Comparison of ENCODE assay signal across 8 cellular contexts in the genomic region with DNA sequence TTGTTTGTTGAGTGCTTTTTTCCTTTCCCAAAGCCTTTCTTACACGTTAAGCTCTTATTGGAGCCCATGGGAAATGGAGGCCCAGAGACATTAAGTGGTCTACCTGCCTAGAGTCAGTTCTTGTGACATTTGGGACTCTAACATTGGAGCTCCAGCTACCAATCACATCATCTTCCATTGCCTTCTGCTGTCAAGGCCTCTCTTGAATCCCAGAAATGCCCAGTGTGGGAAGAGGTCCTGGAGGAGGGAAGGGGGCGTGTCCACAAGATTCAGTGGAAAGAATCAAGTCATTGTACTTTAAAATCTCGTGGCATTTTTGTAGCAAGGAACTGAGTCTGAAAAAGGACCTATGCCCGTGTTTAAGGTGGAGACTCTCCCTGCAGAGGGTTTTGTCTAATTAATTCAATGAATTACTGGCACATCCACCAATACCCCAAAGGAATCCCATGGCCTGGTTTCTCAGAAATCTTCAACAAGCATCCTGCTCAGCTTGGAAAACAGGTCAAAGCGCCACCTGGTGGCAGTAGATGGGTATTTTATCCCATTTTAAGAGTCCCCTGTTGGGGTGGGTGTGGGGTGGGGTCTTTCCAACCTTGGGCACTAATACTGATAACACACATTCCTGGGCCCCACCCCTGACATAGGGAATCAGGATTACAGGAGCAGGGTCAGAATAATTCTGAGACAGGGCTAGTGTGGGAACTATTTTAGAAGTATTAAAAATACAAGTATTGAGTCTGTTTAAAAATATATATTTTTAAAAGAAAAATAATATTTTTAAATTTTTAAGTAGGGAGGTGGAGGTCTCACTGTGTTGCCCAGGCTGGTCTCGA. TPM values are rescaled to one million over a fixed set of nuclear protein-coding genes. Genes with fewer than 3 reads are reported as not detected.
DNase-seq lines count a peak whose midpoint lies in the region; ATAC-seq and TF ChIP-seq lines count a peak whose summit lies in the region.

No MANE protein-coding gene starts in this region.

- peak overlapping the region; percentile 7 for H3K27ac Mint-ChIP-seq in mesothelial cell of epicardium

- no peaks in the 10 kb centered on the region for H3K27me3 ChIP-seq in cardiac muscle cell
- no peaks in the 10 kb centered on the region for H3K27me3 ChIP-seq in effector memory CD4-positive, alpha-beta T cell (replicated peaks; ENCODE audit: control insufficient read depth, insufficient read depth, low read length, poor library complexity, severe bottlenecking)

- no peaks in the 10 kb centered on the region for H3K27me3 Mint-ChIP-seq in mesothelial cell of epicardium (ENCODE audit: low read depth)

- H3K9me3 ChIP-seq in cardiac muscle cell (ENCODE audit: low read depth): no peaks in the 10 kb centered on the region
- H3K9me3 ChIP-seq in effector memory CD4-positive, alpha-beta T cell (ENCODE audit: control insufficient read depth, low read length): no peaks in the 10 kb centered on the region

- intact Hi-C loops in Right ventricle myocardium inferior (cut with DNase I): loop anchor here (1.0 kb wide), 1 partner anchor 54 kb away; no protein-coding TSS in a partner anchor

- no peaks in the 10 kb centered on the region for H3K9me3 Mint-ChIP-seq in mesothelial cell of epicardium

- no peak overlapping the region for H3K4me3 ChIP-seq in cardiac muscle cell
- H3K4me3 ChIP-seq in effector memory CD4-positive, alpha-beta T cell (ENCODE audit: insufficient read depth, low read depth, low read length, poor library complexity, severe bottlenecking): no peak overlapping the region

- peaks cover 20% of the 10 kb centered on the region for H3K36me3 Mint-ChIP-seq in mesothelial cell of epicardium

- TF ChIP-seq CTCF in cardiac muscle cell (IDR thresholded peaks at IDR 0.05; ENCODE audit: low read depth, low read length): peak; percentile 58
- peak; percentile 93 for TF ChIP-seq CTCF in mesothelial cell of epicardium (IDR thresholded peaks at IDR 0.05; ENCODE audit: unreplicated experiment)

- DNase-seq in cardiac muscle cell (ENCODE audit: low read depth in 1 of 2, low spot score in 1 of 2) (peak; percentile 75 to 82), Right ventricle myocardium inferior (ENCODE audit: missing footprints) (no peak), NCI-H226 (peak; percentile 23), mesothelial cell of epicardium (ENCODE audit: low spot score in 2 of 2, unreplicated experiment in 2 of 2) (peak; percentile 61 to 80)
- peak; percentile 64 to 66 for DNase-seq in activated CD4-positive, alpha-beta T cell treated with anti-CD3 and anti-CD28 coated beads, Interleukin-2, amount 50 U/mL, for 48 hours
- DNase-seq in effector memory CD4-positive, alpha-beta T cell: peak; percentile 22 to 50 (median 22)
- DNase-seq in stimulated activated CD8-positive, alpha-beta memory T cell treated with anti-CD3 and anti-CD28 coated beads, Interleukin-7, amount 100 ng/mL, for 1 hour (ENCODE audit: low read depth in 2 of 2): peak; percentile 12 to 34

- ATAC-seq in Right ventricle myocardium inferior: no peak
- ATAC-seq in GM21786 (IDR thresholded peaks at IDR 0.05; ENCODE audit: unreplicated experiment): no peak

- no peak overlapping the region for H3K27ac ChIP-seq in cardiac muscle cell
- no peak overlapping the region for H3K27ac ChIP-seq in effector memory CD4-positive, alpha-beta T cell (ENCODE audit: insufficient read depth, low read length, poor library complexity, severe bottlenecking)

- H3K36me3 ChIP-seq in cardiac muscle cell: peaks cover 30% of the 10 kb centered on the region
- no peaks in the 10 kb centered on the region for H3K36me3 ChIP-seq in effector memory CD4-positive, alpha-beta T cell (ENCODE audit: control insufficient read depth, insufficient read depth, low read length)

- no peaks in the 10 kb centered on the region for H3K4me1 Mint-ChIP-seq in mesothelial cell of epicardium

- H3K4me1 ChIP-seq in cardiac muscle cell (ENCODE audit: low read depth): no peaks in the 10 kb centered on the region
- H3K4me1 ChIP-seq in effector memory CD4-positive, alpha-beta T cell (ENCODE audit: control insufficient read depth, insufficient read depth, low read length, poor library complexity, severe bottlenecking): no peaks in the 10 kb centered on the region

- no peak overlapping the region for H3K4me3 Mint-ChIP-seq in mesothelial cell of epicardium

RNA-seq across cellular contexts. Expression of a gene that starts 24.6 kb away (rescaled TPM):
- total RNA-seq in cardiac muscle cell (34.4 and 36.6 TPM in 2 replicates), Right ventricle myocardium inferior (21.9 TPM), mesothelial cell of epicardium (28.0 to 35.0 TPM (median 30.6 TPM) in 3 replicates)
- polyA plus RNA-seq in cardiac muscle cell: 28.4 and 35.4 TPM in 2 replicates
